Comparison of ENCODE assay signal across 11 cellular contexts in the genomic region with DNA sequence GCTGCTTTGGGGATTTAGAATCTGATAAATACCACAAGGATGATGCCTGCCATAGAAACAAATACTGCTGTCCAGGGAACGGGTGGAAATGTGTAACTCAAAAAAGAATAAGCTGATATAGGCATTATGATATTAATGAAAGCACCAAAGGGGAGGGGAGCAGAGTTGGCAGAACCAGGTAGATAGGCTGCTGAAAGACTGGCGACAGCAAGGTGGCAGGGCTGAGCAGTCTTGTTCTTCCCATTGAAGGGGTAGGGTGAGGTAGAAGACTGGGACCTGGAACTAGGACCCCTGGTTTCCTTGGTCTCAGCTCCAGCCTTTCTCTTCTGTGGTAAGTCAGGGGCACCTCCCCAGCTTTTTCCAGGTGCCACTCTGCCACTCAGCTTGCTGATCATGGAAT. TPM values are rescaled to one million over a fixed set of nuclear protein-coding genes. Genes with fewer than 3 reads are reported as not detected.
A peak's percentile ranks its signal among the peaks of the same experiment; 100 is the strongest.
DNase-seq lines count a peak whose midpoint lies in the region; ATAC-seq and TF ChIP-seq lines count a peak whose summit lies in the region.
"Had no signal": no experiment of that assay in that cellular context is flagged by ENCODE, and none has a peak within 500 bp of the region (broad histone marks: within the 10 kb centered on the region; RNA-seq: fewer than 3 reads in every experiment).

No MANE protein-coding gene starts in this region.

- DNase-seq in NCI-H2171 treated with DMSO at 0.1 percent for 48 hours (lab: John Stamatoyannopoulos, UW) (peak; percentile 26), NCI-H2171 (lab: John Stamatoyannopoulos, UW) (no peak), RPMI8226 (peak; percentile 8), fibroblast of villous mesenchyme (ENCODE audit: low read depth) (no peak), retinal pigment epithelial cell (ENCODE audit: low read depth) (no peak), type B pancreatic cell (ENCODE audit: extremely low spot score, unreplicated experiment) (no peak), trophoblast cell (no peak)
- DNase-seq in naive thymus-derived CD4-positive, alpha-beta T cell, result no peak
- DNase-seq: activated T-cell treated with anti-CD3 and anti-CD28 coated beads, Interleukin-2, amount 50 U/mL, for 4 hours; left colon had no signal

- no peak overlapping the region for H3K9ac ChIP-seq in trophoblast cell (ENCODE audit: low read length)

- intact Hi-C loops in naive thymus-derived CD4-positive, alpha-beta T cell (cut with micrococcal nuclease), result no loop called here

- no peak for ATAC-seq in naive thymus-derived CD4-positive, alpha-beta T cell
- ATAC-seq: activated T-cell treated with anti-CD3 and anti-CD28 coated beads, Interleukin-2, amount 50 U/mL, for 4 hours; left colon had no signal

- H2AK5ac ChIP-seq in trophoblast cell (ENCODE audit: low read length), result no peak overlapping the region

- H3K4me3 ChIP-seq in fibroblast of villous mesenchyme (ENCODE audit: low read depth, low read length) (no peak overlapping the region), retinal pigment epithelial cell (ENCODE audit: low read length) (no peak overlapping the region), trophoblast cell (ENCODE audit: low read depth, low read length) (no peak overlapping the region)
- no peak overlapping the region for H3K4me3 ChIP-seq in naive thymus-derived CD4-positive, alpha-beta T cell (ENCODE audit: low read length)
- H3K4me3 ChIP-seq: suprapubic skin had no signal

- no peaks in the 10 kb centered on the region for H3K79me1 ChIP-seq in trophoblast cell (ENCODE audit: low read length)

- H3K4me1 ChIP-seq in naive thymus-derived CD4-positive, alpha-beta T cell (ENCODE audit: control insufficient read depth in 2 of 2, insufficient read depth in 2 of 2, low read length in 2 of 2), result no peaks in the 10 kb centered on the region
- no peaks in the 10 kb centered on the region for H3K4me1 ChIP-seq in trophoblast cell (ENCODE audit: control insufficient read depth in 1 of 2, insufficient read depth in 2 of 2, low read length in 2 of 2)

- no CpG with 5 or more reads among the region's 2 CpGs for WGBS in trophoblast cell (ENCODE audit: extremely low coverage, insufficient coverage, insufficient read length)

- H3K4me3 Mint-ChIP-seq in naive thymus-derived CD4-positive, alpha-beta T cell, result no peak overlapping the region
- H3K4me3 Mint-ChIP-seq in type B pancreatic cell, result no peak overlapping the region
- H3K4me3 Mint-ChIP-seq: activated T-cell treated with anti-CD3 and anti-CD28 coated beads, Interleukin-2, amount 50 U/mL, for 4 hours had no signal

- H2AFZ ChIP-seq in trophoblast cell (ENCODE audit: insufficient read depth, low read length, poor library complexity), result no peak overlapping the region

- no peak overlapping the region for H3K27ac ChIP-seq in naive thymus-derived CD4-positive, alpha-beta T cell (ENCODE audit: low read depth, low read length)
- no peak overlapping the region for H3K27ac ChIP-seq in trophoblast cell (ENCODE audit: low read depth, low read length)
- H3K27ac ChIP-seq: suprapubic skin had no signal

- H3K4me1 Mint-ChIP-seq in naive thymus-derived CD4-positive, alpha-beta T cell, result peaks cover 0 to 3% (median 0%) of the 10 kb centered on the region in 7 donors
- H3K4me1 Mint-ChIP-seq in type B pancreatic cell (ENCODE audit: unreplicated experiment), result no peaks in the 10 kb centered on the region

- H4K91ac ChIP-seq in trophoblast cell (ENCODE audit: low read depth, low read length), result no peak overlapping the region

- peaks cover 0 to 43% (median 0%) of the 10 kb centered on the region in 3 experiments for H3K36me3 ChIP-seq in naive thymus-derived CD4-positive, alpha-beta T cell (ENCODE audit: control insufficient read depth in 2 of 3, insufficient read depth in 3 of 3, low read length in 3 of 3)
- H3K36me3 ChIP-seq in trophoblast cell (ENCODE audit: control insufficient read depth in 1 of 2, insufficient read depth in 2 of 2, low read length in 2 of 2), result no peaks in the 10 kb centered on the region

- no peak overlapping the region for H3K4ac ChIP-seq in trophoblast cell (ENCODE audit: low read depth, low read length)

- no peak overlapping the region for H3K23ac ChIP-seq in trophoblast cell (ENCODE audit: low read length)

- TF ChIP-seq CTCF in fibroblast of villous mesenchyme (IDR thresholded peaks at IDR 0.05; ENCODE audit: insufficient read depth, low read depth, low read length), result peak; percentile 24
- peak; percentile 36 for TF ChIP-seq CTCF in retinal pigment epithelial cell (conservative IDR thresholded peaks at IDR 0.05; ENCODE audit: low read depth, low read length)
- no peak for TF ChIP-seq CTCF in type B pancreatic cell (conservative IDR thresholded peaks at IDR 0.05)

- peaks cover 2 to 68% (median 25%) of the 10 kb centered on the region in 5 donors for H3K36me3 Mint-ChIP-seq in naive thymus-derived CD4-positive, alpha-beta T cell
- no peaks in the 10 kb centered on the region for H3K36me3 Mint-ChIP-seq in type B pancreatic cell

- no peak overlapping the region for H4K12ac ChIP-seq in trophoblast cell (ENCODE audit: low read depth, low read length)

- H3K79me2 ChIP-seq in trophoblast cell (ENCODE audit: control insufficient read depth, insufficient read depth, low read length, poor library complexity), result no peaks in the 10 kb centered on the region

- no peaks in the 10 kb centered on the region for H3K27me3 Mint-ChIP-seq in naive thymus-derived CD4-positive, alpha-beta T cell
- peaks cover 4% of the 10 kb centered on the region for H3K27me3 Mint-ChIP-seq in type B pancreatic cell

- no peak overlapping the region for H2BK120ac ChIP-seq in trophoblast cell (ENCODE audit: insufficient read depth, low read length, poor library complexity)

- CTCF ChIA-PET in naive thymus-derived CD4-positive, alpha-beta T cell (lab: Charles Lee), result interaction anchor here (4.1 to 4.8 kb wide), 2 partner anchors 128 to 146 kb away, joined by 16 to 34 read pairs; no protein-coding TSS in a partner anchor

- no peak overlapping the region for H3K14ac ChIP-seq in trophoblast cell (ENCODE audit: low read length)

- H3K9me3 Mint-ChIP-seq in naive thymus-derived CD4-positive, alpha-beta T cell, result no peaks in the 10 kb centered on the region
- H3K9me3 Mint-ChIP-seq in type B pancreatic cell, result no peaks in the 10 kb centered on the region
- H3K9me3 Mint-ChIP-seq: activated T-cell treated with anti-CD3 and anti-CD28 coated beads, Interleukin-2, amount 50 U/mL, for 4 hours had no signal

- no peak overlapping the region for H3K18ac ChIP-seq in trophoblast cell (ENCODE audit: low read length)

- no peaks in the 10 kb centered on the region for H3K9me3 ChIP-seq in naive thymus-derived CD4-positive, alpha-beta T cell (ENCODE audit: control insufficient read depth in 2 of 3, low read length in 3 of 3)
- no peaks in the 10 kb centered on the region for H3K9me3 ChIP-seq in trophoblast cell (ENCODE audit: insufficient read depth, low read depth, low read length)
- H3K9me3 ChIP-seq: suprapubic skin had no signal

- H4K8ac ChIP-seq in trophoblast cell (ENCODE audit: low read depth, low read length), result no peak overlapping the region

- no peak overlapping the region for H2BK5ac ChIP-seq in trophoblast cell (ENCODE audit: low read depth, low read length, poor library complexity)

- no peak overlapping the region for H2BK12ac ChIP-seq in trophoblast cell (ENCODE audit: low read length)

- POLR2A ChIA-PET in naive thymus-derived CD4-positive, alpha-beta T cell (lab: Charles Lee), result no interaction called here

- no peak overlapping the region for H3K27ac Mint-ChIP-seq in naive thymus-derived CD4-positive, alpha-beta T cell
- H3K27ac Mint-ChIP-seq in type B pancreatic cell, result no peak overlapping the region

- H3K27me3 ChIP-seq in naive thymus-derived CD4-positive, alpha-beta T cell (ENCODE audit: control insufficient read depth in 2 of 2, insufficient read depth in 2 of 2, low read length in 2 of 2), result no peaks in the 10 kb centered on the region
- no peaks in the 10 kb centered on the region for H3K27me3 ChIP-seq in trophoblast cell (ENCODE audit: insufficient read depth, low read length)
- H3K27me3 ChIP-seq: suprapubic skin had no signal

- no peak overlapping the region for H3K4me2 ChIP-seq in trophoblast cell (ENCODE audit: low read length)

RNA-seq across cellular contexts. Expression of a gene that starts 31.4 kb away (rescaled TPM):
- total RNA-seq in fibroblast of villous mesenchyme (0.43 and 0.97 TPM in 2 replicates), type B pancreatic cell (ENCODE audit: low replicate concordance) (10.5 and 12.9 TPM in 2 replicates)
- 1 to 10 TPM in 4 of 5 experiments, under 1 TPM in 1; 0.68 to 1.4 (median 1.1) TPM for total RNA-seq in naive thymus-derived CD4-positive, alpha-beta T cell
- polyA plus RNA-seq in naive thymus-derived CD4-positive, alpha-beta T cell, result 1 to 10 TPM in 1 of 2 donors, under 1 TPM in 1; 0.76 to 1.7 TPM
- 2.1 and 2.2 TPM in 2 replicates for polyA plus RNA-seq in trophoblast cell (2013)

RNA-seq across cellular contexts. Expression of a gene that starts 58.2 kb away (rescaled TPM):
- 9.0 and 11.7 TPM in 2 replicates for total RNA-seq in fibroblast of villous mesenchyme
- total RNA-seq in naive thymus-derived CD4-positive, alpha-beta T cell, result 10 to 100 TPM in 3 of 5 experiments, 1 to 10 TPM in 2; 7.8 to 15.0 (median 10.8) TPM
- 1 to 10 TPM; 2.2 to 7.5 TPM for polyA plus RNA-seq in naive thymus-derived CD4-positive, alpha-beta T cell
- total RNA-seq in type B pancreatic cell (ENCODE audit: low replicate concordance), result 7.6 and 12.7 TPM in 2 replicates
- 3.1 and 3.3 TPM in 2 replicates for polyA plus RNA-seq in trophoblast cell (2013)

Comparison
In these comparisons a context has a peak if more than half of its experiments do, and no peak if none do; other contexts are left out.
1. DNase-seq: peak in NCI-H2171 treated with DMSO at 0.1 percent for 48 hours (single experiment) and RPMI8226 (single experiment); none in NCI-H2171 (single experiment), fibroblast of villous mesenchyme (single experiment), retinal pigment epithelial cell (single experiment), naive thymus-derived CD4-positive, alpha-beta T cell (0 of 9), type B pancreatic cell (single experiment) and trophoblast cell (0 of 2).